ENCODE assay signal across 1 cellular context in genomic region chr3:128337305-128337704, GRCh38.
TF ChIP-seq lines count a peak whose summit lies in the region.

No MANE protein-coding gene starts in this region.

TF ChIP-seq in WTC11, 78 proteins besides CTCF, POLR2A, EP300 and RAD21 (continued from another document):
- TF ChIP-seq ATF6 (CRISPR knock-in tag; IDR thresholded peaks at IDR 0.05) (no peak), GABPB1 (CRISPR knock-in tag; IDR thresholded peaks at IDR 0.05) (no peak), GRHL2 (CRISPR knock-in tag; IDR thresholded peaks at IDR 0.05; ENCODE audit: insufficient replicate concordance, severe bottlenecking) (no peak)
